9 cellular contexts compared by ENCODE assay signal in genomic region chr9:93500571-93501298, GRCh38. TPM values are rescaled to one million over a fixed set of nuclear protein-coding genes. Genes with fewer than 3 reads are reported as not detected.
DNase-seq lines count a peak whose midpoint lies in the region; ATAC-seq and TF ChIP-seq lines count a peak whose summit lies in the region.
"Had no signal": no experiment of that assay in that cellular context is flagged by ENCODE, and none has a peak within 500 bp of the region (broad histone marks: within the 10 kb centered on the region; RNA-seq: fewer than 3 reads in every experiment).

No MANE protein-coding gene starts in this region.

- no peaks in the 10 kb centered on the region for H3K9me3 ChIP-seq in heart right ventricle
- no peaks in the 10 kb centered on the region for H3K9me3 ChIP-seq in body of pancreas
- no peaks in the 10 kb centered on the region for H3K9me3 ChIP-seq in mesenchymal stem cell (ENCODE audit: control insufficient read depth, low read length)

- H3K23ac ChIP-seq in mesenchymal stem cell (ENCODE audit: low read length in 2 of 2), result no peak overlapping the region

- H3K9ac ChIP-seq in mesenchymal stem cell (ENCODE audit: low read length), result peak overlapping the region; percentile 82

- peaks cover 0 to 45% (median 24%) of the 10 kb centered on the region in 9 donors for H3K4me1 ChIP-seq in heart right ventricle
- peaks cover 6% of the 10 kb centered on the region for H3K4me1 ChIP-seq in body of pancreas
- peaks cover 4% of the 10 kb centered on the region for H3K4me1 ChIP-seq in mesenchymal stem cell (ENCODE audit: control insufficient read depth, insufficient read depth, low read depth, low read length)
- H3K4me1 ChIP-seq in urinary bladder (ENCODE audit: insufficient read depth), result no peaks in the 10 kb centered on the region

- H2BK12ac ChIP-seq in mesenchymal stem cell (ENCODE audit: low read length in 2 of 2), result peak overlapping the region in 1 of 2 experiments; percentile 6

- no peak for ATAC-seq in heart right ventricle
- ATAC-seq in Right ventricle myocardium superior (ENCODE audit: poor library complexity), result no peak
- no peak for ATAC-seq in body of pancreas
- ATAC-seq in GM19328 (IDR thresholded peaks at IDR 0.05; ENCODE audit: unreplicated experiment), result no peak

- H2BK5ac ChIP-seq in mesenchymal stem cell (ENCODE audit: low read depth, low read length, poor library complexity, severe bottlenecking), result no peak overlapping the region

- peaks cover 33% of the 10 kb centered on the region for H3K79me1 ChIP-seq in mesenchymal stem cell (replicated peaks; ENCODE audit: low read length, poor library complexity, severe bottlenecking)

- H3K27me3 ChIP-seq in heart right ventricle, result no peaks in the 10 kb centered on the region
- H3K27me3 ChIP-seq in body of pancreas, result no peaks in the 10 kb centered on the region
- H3K27me3 ChIP-seq in mesenchymal stem cell (ENCODE audit: control insufficient read depth in 1 of 2, insufficient read depth in 1 of 2, low read length in 2 of 2), result no peaks in the 10 kb centered on the region

- peak overlapping the region in 9 of 10 donors; percentile 0 to 52 (median 45) for H3K4me3 ChIP-seq in heart right ventricle
- no peak overlapping the region for H3K4me3 ChIP-seq in body of pancreas
- peak overlapping the region in 1 of 2 experiments; percentile 77 for H3K4me3 ChIP-seq in mesenchymal stem cell (ENCODE audit: insufficient read depth in 1 of 2, low read depth in 1 of 2, low read length in 2 of 2)
- H3K4me3 ChIP-seq in urinary bladder (ENCODE audit: low read depth, low read length), result no peak overlapping the region
- no peak overlapping the region for H3K4me3 ChIP-seq in lower leg skin (ENCODE audit: low read depth, poor library complexity, severe bottlenecking)

- no peak overlapping the region for H2BK120ac ChIP-seq in mesenchymal stem cell (ENCODE audit: low read depth, low read length)

- no peak overlapping the region for H2BK15ac ChIP-seq in mesenchymal stem cell (ENCODE audit: low read depth, poor library complexity, severe bottlenecking)

- no peak overlapping the region for H2AK5ac ChIP-seq in mesenchymal stem cell (ENCODE audit: low read length, severe bottlenecking)

- H4K91ac ChIP-seq in mesenchymal stem cell (ENCODE audit: low read length), result no peak overlapping the region

- H3K14ac ChIP-seq in mesenchymal stem cell (ENCODE audit: low read length in 2 of 2), result no peak overlapping the region

- no peak overlapping the region for H3K4me2 ChIP-seq in mesenchymal stem cell (ENCODE audit: low read length, poor library complexity, severe bottlenecking)

- H3K36me3 ChIP-seq in heart right ventricle (peaks cover 0 to 71% (median 15%) of the 10 kb centered on the region in 9 donors), body of pancreas (replicated peaks in 1 of 2; ENCODE audit: insufficient read depth in 1 of 2, low read depth in 2 of 2) (peaks cover 0 to 12% of the 10 kb centered on the region in 2 donors), mesenchymal stem cell (ENCODE audit: control insufficient read depth in 1 of 2, insufficient read depth in 2 of 2, low read depth in 1 of 2, low read length in 2 of 2) (peaks cover 27 to 63% of the 10 kb centered on the region in 2 experiments), urinary bladder (ENCODE audit: insufficient read depth) (peaks cover 9% of the 10 kb centered on the region)

- 86 to 94% methylated on average over 4 of the region's 4 CpGs for WGBS in heart right ventricle, 2 donors
- WGBS in body of pancreas, 2 donors, result 90 to 92% methylated on average over 4 of the region's 4 CpGs
- WGBS in mesenchymal stem cell, result 93% methylated on average over 3 of the region's 4 CpGs
- WGBS in urinary bladder, result 93% methylated on average over 4 of the region's 4 CpGs
- WGBS in lower leg skin, 2 donors, result 72 to 75% methylated on average over 4 of the region's 4 CpGs

- no peak overlapping the region for H3K18ac ChIP-seq in mesenchymal stem cell (ENCODE audit: low read depth in 1 of 2, low read length in 2 of 2)

- no peak overlapping the region for H4K8ac ChIP-seq in mesenchymal stem cell (ENCODE audit: low read length)

- intact Hi-C loops in heart right ventricle (cut with DNase I), result loop anchor here in 6 of 10 donors (5.0 to 10.0 kb wide), 2 partner anchors 46 to 48 kb away; partner anchors contain the start of genes FAM120A (in 6 of the 6) and FAM120AOS (in 6 of the 6)
- intact Hi-C loops in Right ventricle myocardium superior (cut with DNase I), result loop anchor here (10.0 kb wide), 1 partner anchor 46 kb away; the partner anchor contains the start of genes FAM120A and FAM120AOS
- intact Hi-C loops in body of pancreas (cut with DNase I), result no loop called here
- intact Hi-C loops in lower leg skin (cut with DNase I; ENCODE audit: low total_unique reads), result no loop called here

- H3K4ac ChIP-seq in mesenchymal stem cell (ENCODE audit: low read depth in 1 of 2, low read length in 2 of 2), result peak overlapping the region in 1 of 2 experiments; percentile 35

- peak overlapping the region in 9 of 10 donors; percentile 3 to 76 (median 63) for H3K27ac ChIP-seq in heart right ventricle
- H3K27ac ChIP-seq in body of pancreas, result peak overlapping the region in 3 of 4 donors; percentile 1 to 20 (median 16)
- H3K27ac ChIP-seq in mesenchymal stem cell (ENCODE audit: low read length, poor library complexity, severe bottlenecking), result no peak overlapping the region
- peak overlapping the region; percentile 32 for H3K27ac ChIP-seq in urinary bladder (ENCODE audit: low read depth)

- no peak for DNase-seq in heart right ventricle
- DNase-seq in Right ventricle myocardium superior, result no peak
- no peak for DNase-seq in body of pancreas
- DNase-seq in mesenchymal stem cell, result no peak
- no peak for DNase-seq in NCI-H2029 treated with DMSO at 0.1 percent for 48 hours (lab: John Stamatoyannopoulos, UW)
- no peak for DNase-seq in lower leg skin (ENCODE audit: low spot score in 2 of 2)
- DNase-seq: NCI-H1105 treated with DMSO at 0.1 percent for 48 hours had no signal

- H2AFZ ChIP-seq in mesenchymal stem cell (ENCODE audit: low read depth, low read length), result no peak overlapping the region

- TF ChIP-seq CTCF in heart right ventricle (IDR thresholded peaks at IDR 0.05) (no peak), body of pancreas (IDR thresholded peaks at IDR 0.05) (no peak), lower leg skin (IDR thresholded peaks at IDR 0.05) (no peak)

- TF ChIP-seq POLR2A in body of pancreas (IDR thresholded peaks at IDR 0.05) (no peak), lower leg skin (IDR thresholded peaks at IDR 0.05) (no peak)

RNA-seq across cellular contexts. Expression of gene FAM120AOS, which starts 47.4 kb away (rescaled TPM):
- total RNA-seq in heart right ventricle (10 to 100 TPM; 28.8 to 39.9 (median 33.2) TPM), Right ventricle myocardium superior (28.8 TPM), body of pancreas (10 to 100 TPM; 35.0 to 44.5 TPM), urinary bladder (41.1 TPM), lower leg skin (10 to 100 TPM; 25.0 to 44.2 (median 40.0) TPM)
- polyA plus RNA-seq in heart right ventricle (10 to 100 TPM; 21.1 to 26.5 TPM), urinary bladder (49.2 TPM)
- 27.5 TPM for polyA plus RNA-seq in mesenchymal stem cell (2013, experiment 1 of 2)
- 27.0 TPM for polyA plus RNA-seq in mesenchymal stem cell (2013, experiment 2 of 2)

RNA-seq across cellular contexts. Expression of gene FAM120A, which starts 49.2 kb away (rescaled TPM):
- total RNA-seq in heart right ventricle (100 to 1,000 TPM in 7 of 10 donors, 10 to 100 TPM in 3; 90.6 to 126 (median 106) TPM), Right ventricle myocardium superior (83.4 TPM), body of pancreas (10 to 100 TPM; 56.8 to 77.5 TPM), urinary bladder (101 TPM), lower leg skin (10 to 100 TPM; 58.1 to 80.5 (median 65.0) TPM)
- polyA plus RNA-seq in heart right ventricle (10 to 100 TPM; 42.2 to 47.7 TPM), urinary bladder (67.9 TPM)
- polyA plus RNA-seq in mesenchymal stem cell (2013, experiment 1 of 2), result 83.8 TPM
- 83.8 TPM for polyA plus RNA-seq in mesenchymal stem cell (2013, experiment 2 of 2)

Comparison
In these comparisons a context has a peak if more than half of its experiments do, and no peak if none do; other contexts are left out.
1. H3K4me3 ChIP-seq: peak in heart right ventricle (9 of 10); none in body of pancreas (0 of 2), urinary bladder (single experiment) and lower leg skin (single experiment).
2. intact Hi-C loops: an anchor here in heart right ventricle (5.0 to 10.0 kb wide) and Right ventricle myocardium superior (10.0 kb wide); none called in body of pancreas and lower leg skin.